2 cellular contexts compared by ENCODE assay signal in the genomic region with DNA sequence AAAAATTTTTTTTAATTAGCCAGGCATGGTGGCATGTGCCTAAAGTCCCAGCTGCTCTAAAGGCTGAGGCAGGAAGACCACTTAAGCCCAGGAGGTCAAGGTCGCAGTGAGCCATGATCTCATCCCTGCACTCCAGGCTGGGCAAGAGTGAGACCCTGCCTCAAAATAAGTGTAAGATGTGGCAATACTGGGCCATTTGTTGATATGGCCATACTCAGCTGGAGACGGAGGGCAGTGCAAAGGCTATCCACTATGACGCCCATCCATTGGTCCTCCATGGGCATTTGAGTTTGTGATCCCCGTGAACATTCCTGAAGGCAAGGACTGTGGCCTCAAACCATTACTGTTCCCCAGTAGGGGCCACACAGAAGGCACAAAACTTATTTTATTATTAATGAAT.
TF ChIP-seq lines count a peak whose summit lies in the region.

No MANE protein-coding gene starts in this region.

TF ChIP-seq in HepG2, 621 proteins besides CTCF, POLR2A, EP300 and RAD21:
- no peak for TF ChIP-seq SIN3A (IDR thresholded peaks at IDR 0.05; ENCODE audit: borderline replicate concordance, low read depth, low read length)
- TF ChIP-seq KMT2B (CRISPR knock-in tag; IDR thresholded peaks at IDR 0.05), result no peak
- TF ChIP-seq, protein P1, sequence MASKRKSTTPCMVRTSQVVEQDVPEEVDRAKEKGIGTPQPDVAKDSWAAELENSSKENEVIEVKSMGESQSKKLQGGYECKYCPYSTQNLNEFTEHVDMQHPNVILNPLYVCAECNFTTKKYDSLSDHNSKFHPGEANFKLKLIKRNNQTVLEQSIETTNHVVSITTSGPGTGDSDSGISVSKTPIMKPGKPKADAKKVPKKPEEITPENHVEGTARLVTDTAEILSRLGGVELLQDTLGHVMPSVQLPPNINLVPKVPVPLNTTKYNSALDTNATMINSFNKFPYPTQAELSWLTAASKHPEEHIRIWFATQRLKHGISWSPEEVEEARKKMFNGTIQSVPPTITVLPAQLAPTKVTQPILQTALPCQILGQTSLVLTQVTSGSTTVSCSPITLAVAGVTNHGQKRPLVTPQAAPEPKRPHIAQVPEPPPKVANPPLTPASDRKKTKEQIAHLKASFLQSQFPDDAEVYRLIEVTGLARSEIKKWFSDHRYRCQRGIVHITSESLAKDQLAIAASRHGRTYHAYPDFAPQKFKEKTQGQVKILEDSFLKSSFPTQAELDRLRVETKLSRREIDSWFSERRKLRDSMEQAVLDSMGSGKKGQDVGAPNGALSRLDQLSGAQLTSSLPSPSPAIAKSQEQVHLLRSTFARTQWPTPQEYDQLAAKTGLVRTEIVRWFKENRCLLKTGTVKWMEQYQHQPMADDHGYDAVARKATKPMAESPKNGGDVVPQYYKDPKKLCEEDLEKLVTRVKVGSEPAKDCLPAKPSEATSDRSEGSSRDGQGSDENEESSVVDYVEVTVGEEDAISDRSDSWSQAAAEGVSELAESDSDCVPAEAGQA (IDR thresholded peaks at IDR 0.05; ENCODE audit: low read depth), result no peak
- TF ChIP-seq, protein P1 (CRISPR knock-in tag; IDR thresholded peaks at IDR 0.05; ENCODE audit: borderline replicate concordance), result no peak
- TF ChIP-seq, protein P2, sequence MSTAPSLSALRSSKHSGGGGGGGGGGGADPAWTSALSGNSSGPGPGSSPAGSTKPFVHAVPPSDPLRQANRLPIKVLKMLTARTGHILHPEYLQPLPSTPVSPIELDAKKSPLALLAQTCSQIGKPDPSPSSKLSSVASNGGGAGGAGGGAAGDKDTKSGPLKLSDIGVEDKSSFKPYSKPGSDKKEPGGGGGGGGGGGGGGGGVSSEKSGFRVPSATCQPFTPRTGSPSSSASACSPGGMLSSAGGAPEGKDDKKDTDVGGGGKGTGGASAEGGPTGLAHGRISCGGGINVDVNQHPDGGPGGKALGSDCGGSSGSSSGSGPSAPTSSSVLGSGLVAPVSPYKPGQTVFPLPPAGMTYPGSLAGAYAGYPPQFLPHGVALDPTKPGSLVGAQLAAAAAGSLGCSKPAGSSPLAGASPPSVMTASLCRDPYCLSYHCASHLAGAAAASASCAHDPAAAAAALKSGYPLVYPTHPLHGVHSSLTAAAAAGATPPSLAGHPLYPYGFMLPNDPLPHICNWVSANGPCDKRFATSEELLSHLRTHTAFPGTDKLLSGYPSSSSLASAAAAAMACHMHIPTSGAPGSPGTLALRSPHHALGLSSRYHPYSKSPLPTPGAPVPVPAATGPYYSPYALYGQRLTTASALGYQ (CRISPR knock-in tag; IDR thresholded peaks at IDR 0.05), result no peak
- TF ChIP-seq SIN3B (IDR thresholded peaks at IDR 0.05; ENCODE audit: low read length), result no peak
- TF ChIP-seq ARNTL (CRISPR knock-in tag; IDR thresholded peaks at IDR 0.05), result no peak
- TF ChIP-seq, protein P3, sequence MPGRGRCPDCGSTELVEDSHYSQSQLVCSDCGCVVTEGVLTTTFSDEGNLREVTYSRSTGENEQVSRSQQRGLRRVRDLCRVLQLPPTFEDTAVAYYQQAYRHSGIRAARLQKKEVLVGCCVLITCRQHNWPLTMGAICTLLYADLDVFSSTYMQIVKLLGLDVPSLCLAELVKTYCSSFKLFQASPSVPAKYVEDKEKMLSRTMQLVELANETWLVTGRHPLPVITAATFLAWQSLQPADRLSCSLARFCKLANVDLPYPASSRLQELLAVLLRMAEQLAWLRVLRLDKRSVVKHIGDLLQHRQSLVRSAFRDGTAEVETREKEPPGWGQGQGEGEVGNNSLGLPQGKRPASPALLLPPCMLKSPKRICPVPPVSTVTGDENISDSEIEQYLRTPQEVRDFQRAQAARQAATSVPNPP (CRISPR knock-in tag; IDR thresholded peaks at IDR 0.05), result no peak
- no peak for TF ChIP-seq ZFP1 (CRISPR knock-in tag; IDR thresholded peaks at IDR 0.05)
- no peak for TF ChIP-seq CAMTA2 (CRISPR knock-in tag; IDR thresholded peaks at IDR 0.05; ENCODE audit: borderline replicate concordance)
- TF ChIP-seq GABPB1 (CRISPR knock-in tag; IDR thresholded peaks at IDR 0.05), result no peak
- TF ChIP-seq ZNF510 (CRISPR knock-in tag; IDR thresholded peaks at IDR 0.05; ENCODE audit: low read depth), result no peak
- no peak for TF ChIP-seq ZNF598 (CRISPR knock-in tag; IDR thresholded peaks at IDR 0.05; ENCODE audit: borderline replicate concordance)
- TF ChIP-seq ZNF225 (CRISPR knock-in tag; IDR thresholded peaks at IDR 0.05), result no peak
- no peak for TF ChIP-seq SYNCRIP (IDR thresholded peaks at IDR 0.05; ENCODE audit: insufficient read depth, low read depth, low read length)
- no peak for TF ChIP-seq STAG1 (CRISPR knock-in tag; IDR thresholded peaks at IDR 0.05)
- TF ChIP-seq ZNF343 (CRISPR knock-in tag; IDR thresholded peaks at IDR 0.05), result no peak

TF ChIP-seq in HEK293T, 16 proteins besides CTCF, POLR2A, EP300 and RAD21:
- TF ChIP-seq ZNF384 (IDR thresholded peaks at IDR 0.05), result no peak
- TF ChIP-seq FOXM1 (IDR thresholded peaks at IDR 0.05; ENCODE audit: borderline replicate concordance), result no peak
TF ChIP-seq in HEK293T: peak in this region for 0.
